8 cellular contexts compared by ENCODE assay signal in genomic region chr16:57475711-57476339, GRCh38. TPM values are rescaled to one million over a fixed set of nuclear protein-coding genes. Genes with fewer than 3 reads are reported as not detected.
DNase-seq lines count a peak whose midpoint lies in the region; ATAC-seq and TF ChIP-seq lines count a peak whose summit lies in the region.

No MANE protein-coding gene starts in this region.

- no peak for DNase-seq in BJ (ENCODE audit: low read depth)
- peak; percentile 13 for DNase-seq in RKO (ENCODE audit: low spot score)
- peak; percentile 71 for DNase-seq in activated T-helper 9 cell treated with anti-CD3 and anti-CD28 coated beads, Interleukin-2, amount 50 U/mL, for 16 hours (ENCODE audit: low read depth)
- DNase-seq in right atrium auricular region (ENCODE audit: low spot score) = no peak
- DNase-seq in stimulated activated CD4-positive, alpha-beta T cell treated with anti-CD3 and anti-CD28 coated beads, Interleukin-2, amount 100 ng/mL, for 48 hours = peak; percentile 61 to 88
- no peak for DNase-seq in glomerular visceral epithelial cell (ENCODE audit: extremely low spot score)

- H3K4me3 ChIP-seq in BJ (ENCODE audit: low read depth, low read length) = no peak overlapping the region
- H3K4me3 ChIP-seq in right atrium auricular region = no peak overlapping the region

- H3K4me1 ChIP-seq in right atrium auricular region = peaks cover 0 to 60% of the 10 kb centered on the region in 2 donors

- H3K9me3 ChIP-seq in right atrium auricular region = no peaks in the 10 kb centered on the region

- H3K27ac ChIP-seq in right atrium auricular region = no peak overlapping the region

- CTCF ChIA-PET in BJ (lab: Yijun Ruan, JAX) = interaction anchor here (0.6 to 3.1 kb wide), 5 partner anchors 11 to 47 kb away, joined by 3 to 14 read pairs (median 3); partner anchors contain the start of gene POLR2C

- POLR2A ChIA-PET in BJ (lab: Charles Lee) = no interaction called here

- peak; percentile 91 for ATAC-seq in GM19025 (IDR thresholded peaks at IDR 0.05; ENCODE audit: low read depth, unreplicated experiment)
- peak; percentile 96 for ATAC-seq in HG03135 (IDR thresholded peaks at IDR 0.05; ENCODE audit: unreplicated experiment)

- peaks cover 23% of the 10 kb centered on the region for H3K36me3 ChIP-seq in BJ (ENCODE audit: control insufficient read depth, insufficient read depth, low read length)
- H3K36me3 ChIP-seq in right atrium auricular region = peaks cover 40% of the 10 kb centered on the region

- TF ChIP-seq CTCF in BJ (IDR thresholded peaks at IDR 0.05; ENCODE audit: insufficient read depth, low read depth, low read length) = peak; percentile 70
- peak; percentile 27 to 62 for TF ChIP-seq CTCF in right atrium auricular region (IDR thresholded peaks at IDR 0.05)

- H3K27me3 ChIP-seq in BJ (ENCODE audit: control insufficient read depth, insufficient read depth, low read length) = no peaks in the 10 kb centered on the region
- no peaks in the 10 kb centered on the region for H3K27me3 ChIP-seq in right atrium auricular region

RNA-seq across cellular contexts. Expression of gene DOK4, which starts 10.5 kb away (rescaled TPM):
- 28.3 and 40.0 TPM in 2 replicates for polyA plus RNA-seq in BJ (2011; rRNA removed)
- polyA minus RNA-seq in BJ (2011; rRNA and poly(A)+ RNA removed) = 14.7 and 35.3 TPM in 2 replicates
- total RNA-seq in right atrium auricular region = 10 to 100 TPM; 15.2 to 34.2 TPM

RNA-seq across cellular contexts. Expression of gene POLR2C, which starts 13.3 kb away (rescaled TPM):
- polyA plus RNA-seq in BJ (2011; rRNA removed) = 127 and 176 TPM in 2 replicates
- 104 and 160 TPM in 2 replicates for polyA minus RNA-seq in BJ (2011; rRNA and poly(A)+ RNA removed)
- total RNA-seq in right atrium auricular region = 10 to 100 TPM; 76.8 to 86.3 TPM

RNA-seq across cellular contexts. Expression of gene COQ9, which starts 28.5 kb away (rescaled TPM):
- 62.7 and 69.5 TPM in 2 replicates for polyA plus RNA-seq in BJ (2011; rRNA removed)
- 23.5 and 38.4 TPM in 2 replicates for polyA minus RNA-seq in BJ (2011; rRNA and poly(A)+ RNA removed)
- 100 to 1,000 TPM; 106 to 153 TPM for total RNA-seq in right atrium auricular region

RNA-seq across cellular contexts. Expression of gene CIAPIN1, which starts 28.6 kb away (rescaled TPM):
- 51.6 and 55.3 TPM in 2 replicates for polyA plus RNA-seq in BJ (2011; rRNA removed)
- 17.2 and 19.9 TPM in 2 replicates for polyA minus RNA-seq in BJ (2011; rRNA and poly(A)+ RNA removed)
- 10 to 100 TPM; 33.0 to 34.4 TPM for total RNA-seq in right atrium auricular region

Comparison
In these comparisons a context has a peak if more than half of its experiments do, and no peak if none do; other contexts are left out.
1. DNase-seq: peak in RKO (single experiment), activated T-helper 9 cell treated with anti-CD3 and anti-CD28 coated beads, Interleukin-2, amount 50 U/mL, for 16 hours (single experiment) and stimulated activated CD4-positive, alpha-beta T cell treated with anti-CD3 and anti-CD28 coated beads, Interleukin-2, amount 100 ng/mL, for 48 hours (2 of 2); none in BJ (single experiment), right atrium auricular region (single experiment) and glomerular visceral epithelial cell (single experiment).